1 cellular context compared by ENCODE assay signal in genomic region chr17:1035546-1036170, GRCh38.
TF ChIP-seq lines count a peak whose summit lies in the region.

No MANE protein-coding gene starts in this region.

TF ChIP-seq in HEK293, 187 proteins besides CTCF, POLR2A, EP300 and RAD21 (continued from another document):
- TF ChIP-seq PBX3 (CRISPR knock-in tag; IDR thresholded peaks at IDR 0.05) (no peak), GLIS1 (tag by site-specific recombination; IDR thresholded peaks at IDR 0.05) (peak; percentile 36; the same call in 1 of the 2 replicates), PRDM6 (tag by site-specific recombination; IDR thresholded peaks at IDR 0.05) (no peak), BCL6B (tag by site-specific recombination; IDR thresholded peaks at IDR 0.05) (no peak), ZBTB10 (tag by site-specific recombination; IDR thresholded peaks at IDR 0.05) (no peak), ZNF639 (tag by site-specific recombination; IDR thresholded peaks at IDR 0.05) (no peak), ZSCAN18 (tag by site-specific recombination; IDR thresholded peaks at IDR 0.05) (no peak), ZNF2 (tag by site-specific recombination; IDR thresholded peaks at IDR 0.05) (no peak), KLF17 (tag by site-specific recombination; IDR thresholded peaks at IDR 0.05) (0 out of 2 replicates have a peak, but pooled peaks have one; percentile 52), ZFP69B (tag by site-specific recombination; IDR thresholded peaks at IDR 0.05) (no peak), KLF9 (tag by site-specific recombination; IDR thresholded peaks at IDR 0.05; ENCODE audit: low read depth) (no peak), ZNF16 (tag by site-specific recombination; IDR thresholded peaks at IDR 0.05; ENCODE audit: low read depth) (no peak), ZNF37A (tag by site-specific recombination; IDR thresholded peaks at IDR 0.05) (no peak), ZNF302 (tag by site-specific recombination; IDR thresholded peaks at IDR 0.05; ENCODE audit: low read depth) (no peak), PRDM4 (tag by site-specific recombination; IDR thresholded peaks at IDR 0.05) (no peak)
